ENCODE assay signal across 8 cellular contexts in genomic region chr10:92291610-92291859, GRCh38. TPM values are rescaled to one million over a fixed set of nuclear protein-coding genes. Genes with fewer than 3 reads are reported as not detected.
DNase-seq lines count a peak whose midpoint lies in the region; ATAC-seq lines count a peak whose summit lies in the region.

No MANE protein-coding gene starts in this region.

- under 1% methylated on average over 10 of the region's 10 CpGs for WGBS in thymus

- H3K4me3 ChIP-seq in thymus (ENCODE audit: low read length), result peak overlapping the region; percentile 98

- no peak for ATAC-seq in activated naive CD8-positive, alpha-beta T cell treated with anti-CD3 and anti-CD28 coated beads, Interleukin-2, amount 10 ng/mL, durations not matched to agents 7 days and 5 days (ENCODE audit: low read depth)
- no peak for ATAC-seq in HG03108 (IDR thresholded peaks at IDR 0.05; ENCODE audit: unreplicated experiment)

- peaks cover 21% of the 10 kb centered on the region for H3K4me1 Mint-ChIP-seq in activated naive CD8-positive, alpha-beta T cell treated with anti-CD3 and anti-CD28 coated beads, Interleukin-2, amount 10 ng/mL, durations not matched to agents 7 days and 5 days

- H3K27ac ChIP-seq in layer of hippocampus (ENCODE audit: low read depth, low read length), result peak overlapping the region; percentile 83
- peak overlapping the region; percentile 91 for H3K27ac ChIP-seq in thymus (ENCODE audit: low read depth)

- H3K4me3 Mint-ChIP-seq in activated naive CD8-positive, alpha-beta T cell treated with anti-CD3 and anti-CD28 coated beads, Interleukin-2, amount 10 ng/mL, durations not matched to agents 7 days and 5 days, result peak overlapping the region; percentile 98

- peaks cover 6% of the 10 kb centered on the region for H3K36me3 Mint-ChIP-seq in activated naive CD8-positive, alpha-beta T cell treated with anti-CD3 and anti-CD28 coated beads, Interleukin-2, amount 10 ng/mL, durations not matched to agents 7 days and 5 days

- H3K36me3 ChIP-seq in thymus (ENCODE audit: control insufficient read depth, insufficient read depth), result peaks cover 5% of the 10 kb centered on the region

- H3K27me3 ChIP-seq in layer of hippocampus (ENCODE audit: control insufficient read depth, insufficient read depth, low read length), result no peaks in the 10 kb centered on the region
- H3K27me3 ChIP-seq in thymus (ENCODE audit: control insufficient read depth, insufficient read depth), result no peaks in the 10 kb centered on the region

- POLR2A ChIA-PET in activated naive CD8-positive, alpha-beta T cell treated with anti-CD3 and anti-CD28 coated beads, Interleukin-2, amount 10 ng/mL, durations not matched to agents 7 days and 5 days (lab: Charles Lee), result interaction anchor here (1.0 to 2.9 kb wide), 8 partner anchors 9 to 557 kb away, joined by 3 to 12 read pairs (median 7); partner anchors contain the start of genes BTAF1 and EXOC6

- DNase-seq in stimulated activated CD4-positive, alpha-beta T cell treated with anti-CD3 and anti-CD28 coated beads, Interleukin-2, amount 100 ng/mL, for 48 hours, result peak; percentile 5 to 11
- no peak for DNase-seq in stimulated activated CD4-positive, alpha-beta T cell treated with anti-CD3 and anti-CD28 coated beads, Interleukin-4, amount 100 ng/mL, for 4 hours
- no peak for DNase-seq in activated naive CD8-positive, alpha-beta T cell treated with anti-CD3 and anti-CD28 coated beads, Interleukin-2, amount 10 ng/mL, durations not matched to agents 7 days and 5 days
- DNase-seq in AG08396 (ENCODE audit: low spot score) (no peak), foreskin melanocyte (no peak)

- H3K27me3 Mint-ChIP-seq in activated naive CD8-positive, alpha-beta T cell treated with anti-CD3 and anti-CD28 coated beads, Interleukin-2, amount 10 ng/mL, durations not matched to agents 7 days and 5 days, result no peaks in the 10 kb centered on the region

- no peaks in the 10 kb centered on the region for H3K9me3 ChIP-seq in thymus (ENCODE audit: control insufficient read depth)

- H3K9me3 Mint-ChIP-seq in activated naive CD8-positive, alpha-beta T cell treated with anti-CD3 and anti-CD28 coated beads, Interleukin-2, amount 10 ng/mL, durations not matched to agents 7 days and 5 days, result no peaks in the 10 kb centered on the region

- peak overlapping the region; percentile 84 for H3K27ac Mint-ChIP-seq in activated naive CD8-positive, alpha-beta T cell treated with anti-CD3 and anti-CD28 coated beads, Interleukin-2, amount 10 ng/mL, durations not matched to agents 7 days and 5 days

- H3K4me1 ChIP-seq in thymus (ENCODE audit: control insufficient read depth, insufficient read depth, low read length), result no peaks in the 10 kb centered on the region

RNA-seq across cellular contexts. Expression of gene MARCHF5, which starts 0.6 kb away (rescaled TPM):
- total RNA-seq in activated naive CD8-positive, alpha-beta T cell treated with anti-CD3 and anti-CD28 coated beads, Interleukin-2, amount 10 ng/mL, durations not matched to agents 7 days and 5 days, result 10 to 100 TPM; 25.6 to 27.2 TPM
- 22.9 TPM for polyA plus RNA-seq in thymus

RNA-seq across cellular contexts. Expression of gene CPEB3, which starts 0.7 kb away (rescaled TPM):
- 1 to 10 TPM; 3.4 to 3.5 TPM for total RNA-seq in activated naive CD8-positive, alpha-beta T cell treated with anti-CD3 and anti-CD28 coated beads, Interleukin-2, amount 10 ng/mL, durations not matched to agents 7 days and 5 days
- polyA plus RNA-seq in thymus, result 1.8 TPM

Comparison
In these comparisons a context has a peak if more than half of its experiments do, and no peak if none do; other contexts are left out.
1. DNase-seq: peak in stimulated activated CD4-positive, alpha-beta T cell treated with anti-CD3 and anti-CD28 coated beads, Interleukin-2, amount 100 ng/mL, for 48 hours (2 of 2); none in stimulated activated CD4-positive, alpha-beta T cell treated with anti-CD3 and anti-CD28 coated beads, Interleukin-4, amount 100 ng/mL, for 4 hours (0 of 2), activated naive CD8-positive, alpha-beta T cell treated with anti-CD3 and anti-CD28 coated beads, Interleukin-2, amount 10 ng/mL, durations not matched to agents 7 days and 5 days (single experiment), AG08396 (single experiment) and foreskin melanocyte (single experiment).